In the genomic region with DNA sequence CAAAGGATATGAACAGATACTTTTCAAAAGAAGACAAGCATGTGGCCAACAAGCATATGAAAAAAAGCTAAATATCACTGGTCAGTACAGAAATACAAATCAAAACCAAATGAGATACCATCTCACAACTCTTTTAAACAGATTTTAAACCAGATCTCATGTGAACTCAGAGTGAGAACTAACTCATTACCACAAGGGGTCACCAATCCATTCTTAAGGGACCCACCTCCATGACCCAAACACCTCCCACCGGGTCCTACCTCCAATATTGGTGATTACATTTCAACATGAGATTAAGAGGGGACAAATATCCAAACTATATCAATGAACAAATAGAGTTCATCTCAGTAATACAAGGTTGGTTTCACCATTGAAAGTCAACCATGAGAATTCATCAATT, we compare ENCODE assay signal across 1 cellular context.
TF ChIP-seq lines count a peak whose summit lies in the region.

No MANE protein-coding gene starts in this region.

TF ChIP-seq in HCT116, 20 proteins besides CTCF, POLR2A, EP300 and RAD21:
- TF ChIP-seq SRF (IDR thresholded peaks at IDR 0.05; ENCODE audit: low read depth), result no peak
- no peak for TF ChIP-seq TCF7L2 (IDR thresholded peaks at IDR 0.05; ENCODE audit: borderline replicate concordance, extremely low read depth, insufficient read depth, insufficient read length)
- TF ChIP-seq JUND (IDR thresholded peaks at IDR 0.05), result no peak
TF ChIP-seq in HCT116: peak in this region for 0.
